In the genomic region with DNA sequence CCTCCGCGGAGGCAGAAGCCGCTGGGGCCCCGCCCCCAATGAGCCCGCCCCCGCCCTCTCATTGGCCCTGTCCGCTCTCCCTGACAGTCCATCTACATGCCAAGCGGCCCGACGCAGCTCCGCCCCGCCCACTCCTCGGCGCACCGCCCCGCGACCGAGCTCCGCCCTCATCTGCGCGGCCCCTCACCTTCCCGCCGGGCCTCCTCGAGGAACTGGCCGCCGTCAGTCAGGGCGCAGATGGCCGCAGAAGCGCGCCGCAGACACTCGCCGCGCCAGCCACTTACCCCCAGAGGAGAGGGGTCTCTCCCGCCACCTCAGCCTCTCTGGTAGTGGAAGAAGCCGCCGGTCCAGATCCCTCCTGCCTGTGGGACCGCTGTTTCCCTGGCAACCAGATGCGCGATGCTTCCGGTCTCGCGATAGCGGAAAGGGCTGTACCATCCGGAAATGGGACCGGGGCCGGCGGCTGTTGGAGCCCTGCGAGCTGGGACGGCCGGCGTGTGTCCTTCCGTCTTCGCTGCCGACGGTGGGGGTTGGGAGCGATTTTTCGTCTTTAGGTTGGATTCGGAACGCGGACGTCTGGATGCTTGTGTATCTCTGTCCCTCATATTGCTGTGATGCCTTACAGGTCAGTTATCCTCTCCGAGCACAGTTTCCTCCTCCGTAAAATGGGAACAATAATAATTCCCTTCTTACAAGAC, we compare ENCODE assay signal across 8 cellular contexts. TPM values are rescaled to one million over a fixed set of nuclear protein-coding genes. Genes with fewer than 3 reads are reported as not detected.
DNase-seq lines count a peak whose midpoint lies in the region; ATAC-seq and TF ChIP-seq lines count a peak whose summit lies in the region.

A gene (minus strand): TSS at position 401 of the 698 bp plus-strand sequence. CDS start 6,317 bp downstream, outside the sequence.

- no peaks in the 10 kb centered on the region for H4K20me1 ChIP-seq in PC-3 (ENCODE audit: low read length)

- H3F3A ChIP-seq in PC-3 (ENCODE audit: low read length, unreplicated experiment): peaks cover 7% of the 10 kb centered on the region

- POLR2A ChIA-PET in PC-3 (lab: Charles Lee; ENCODE audit: unreplicated experiment): interaction anchor here (0.6 kb wide), 1 partner anchor 456 kb away, joined by 4 read pairs; no protein-coding TSS in a partner anchor

- peak within 1 kb of the TSS; percentile 81 for H3K4me3 Mint-ChIP-seq in activated T-cell treated with anti-CD3 and anti-CD28 coated beads, Interleukin-2, amount 50 U/mL, for 4 hours

- H3K27ac ChIP-seq in PC-3 (ENCODE audit: low read length) (peak within 1 kb of the TSS; percentile 73), muscle layer of duodenum (ENCODE audit: low read length) (peak within 1 kb of the TSS; percentile 74)

- H3K4me1 Mint-ChIP-seq in activated T-cell treated with anti-CD3 and anti-CD28 coated beads, Interleukin-2, amount 50 U/mL, for 4 hours (ENCODE audit: low read depth): peaks cover 49% of the 10 kb centered on the region

- H3K9me2 ChIP-seq in PC-3 (replicated peaks; ENCODE audit: low read length): no peaks in the 10 kb centered on the region

- peak within 1 kb of the TSS; percentile 84 for H3K9ac ChIP-seq in PC-3 (ENCODE audit: low read length)

- DNase-seq in DMS53 (lab: John Stamatoyannopoulos, UW) (peak; percentile 97), PC-3 (peak; percentile 97)
- peak; percentile 91 for DNase-seq in Jurkat, Clone E6-1 (ENCODE audit: low read depth, low spot score)
- DNase-seq in activated T-cell treated with anti-CD3 and anti-CD28 coated beads, Interleukin-2, amount 50 U/mL, for 4 hours: peak; percentile 92
- peak; percentile 90 for DNase-seq in stimulated activated CD8-positive, alpha-beta memory T cell treated with anti-CD3 and anti-CD28 coated beads, Interleukin-7, amount 100 ng/mL, for 24 hours (ENCODE audit: low read depth)

- CTCF ChIA-PET in PC-3 (lab: Charles Lee): interaction anchor here (0.5 to 0.6 kb wide), 2 partner anchors 51 to 273 kb away, joined by 3 read pairs; no protein-coding TSS in a partner anchor

- no peak for TF ChIP-seq CTCF in PC-3 (conservative IDR thresholded peaks at IDR 0.05; ENCODE audit: low read depth, low read length)

- H3K79me2 ChIP-seq in PC-3 (ENCODE audit: low read length): peaks cover 11% of the 10 kb centered on the region

- no peaks in the 10 kb centered on the region for H3K27me3 Mint-ChIP-seq in activated T-cell treated with anti-CD3 and anti-CD28 coated beads, Interleukin-2, amount 50 U/mL, for 4 hours (ENCODE audit: low read depth)

- peak within 1 kb of the TSS; percentile 79 for H3K4me3 ChIP-seq in Jurkat, Clone E6-1 (ENCODE audit: low read length)
- H3K4me3 ChIP-seq in PC-3 (ENCODE audit: low read length): peak within 1 kb of the TSS; percentile 97
- peak within 1 kb of the TSS; percentile 83 to 88 for H3K4me3 ChIP-seq in muscle layer of duodenum (ENCODE audit: low read depth in 1 of 2, low read length in 2 of 2)

- H3K9me3 ChIP-seq in PC-3 (ENCODE audit: low read length) (no peaks in the 10 kb centered on the region), muscle layer of duodenum (ENCODE audit: control insufficient read depth in 1 of 2, low read length in 2 of 2) (no peaks in the 10 kb centered on the region)

- BruUV-seq in PC-3 (replicated peaks; lab: Mats Ljungman, UMichigan): no TSS peak

- peak within 1 kb of the TSS; percentile 98 for H3K4me2 ChIP-seq in PC-3 (ENCODE audit: low read length)

- H3K4me1 ChIP-seq in PC-3 (ENCODE audit: insufficient read depth, low read length) (peaks cover 49% of the 10 kb centered on the region), muscle layer of duodenum (ENCODE audit: control insufficient read depth in 1 of 2, insufficient read depth in 2 of 2, low read length in 2 of 2) (peaks cover 9 to 24% of the 10 kb centered on the region in 2 donors)

- ATAC-seq in GM21717 (IDR thresholded peaks at IDR 0.05; ENCODE audit: unreplicated experiment) (peak; percentile 96), PC-3 (peak; percentile 88), esophagus mucosa (peak; percentile 99)
- peak; percentile 99 to 100 for ATAC-seq in activated T-cell treated with anti-CD3 and anti-CD28 coated beads, Interleukin-2, amount 50 U/mL, for 4 hours

- intact Hi-C loops in PC-3 (cut with micrococcal nuclease): loop anchor here (10.0 kb wide), 1 partner anchor 252 kb away; a partner anchor contains a TSS

- peak within 1 kb of the TSS; percentile 93 for H2AFZ ChIP-seq in PC-3 (ENCODE audit: low read length)

- H3K27me3 ChIP-seq in PC-3 (ENCODE audit: low read length) (no peaks in the 10 kb centered on the region), muscle layer of duodenum (ENCODE audit: low read depth, low read length) (no peaks in the 10 kb centered on the region)

- peaks cover 2% of the 10 kb centered on the region for H3K36me3 Mint-ChIP-seq in activated T-cell treated with anti-CD3 and anti-CD28 coated beads, Interleukin-2, amount 50 U/mL, for 4 hours (ENCODE audit: insufficient read depth)

- no peaks in the 10 kb centered on the region for H3K36me3 ChIP-seq in PC-3 (ENCODE audit: low read depth, low read length)
- no peaks in the 10 kb centered on the region for H3K36me3 ChIP-seq in muscle layer of duodenum (ENCODE audit: control insufficient read depth in 1 of 2, insufficient read depth in 2 of 2, low read length in 2 of 2)

- no peaks in the 10 kb centered on the region for H3K9me3 Mint-ChIP-seq in activated T-cell treated with anti-CD3 and anti-CD28 coated beads, Interleukin-2, amount 50 U/mL, for 4 hours

RNA-seq across cellular contexts. Expression of the gene that starts here (rescaled TPM):
- not detected for polyA plus RNA-seq in Jurkat, Clone E6-1 (2012; ENCODE audit: insufficient read depth, insufficient read length)
- total RNA-seq in PC-3 (2014; rRNA removed): 0.07 and 0.81 TPM in 2 replicates
- total RNA-seq in activated T-cell treated with anti-CD3 and anti-CD28 coated beads, Interleukin-2, amount 50 U/mL, for 4 hours: under 1 TPM; 0.22 to 0.69 (median 0.38) TPM
- 0.28 TPM for total RNA-seq in esophagus mucosa

Comparison
In these comparisons a context has a peak if more than half of its experiments do, and no peak if none do; other contexts are left out.
1. Peak in every context shown above with its lines: DNase-seq, ATAC-seq, H3K4me3 ChIP-seq and H3K27ac ChIP-seq.
2. Peak in DNase-seq, ATAC-seq, H3K4me3 ChIP-seq, H3K27ac ChIP-seq, H3K9ac ChIP-seq and H3K4me2 ChIP-seq in PC-3; RNA of the gene not detected or under 1 TPM.
3. Peak in DNase-seq and ATAC-seq in activated T-cell treated with anti-CD3 and anti-CD28 coated beads, Interleukin-2, amount 50 U/mL, for 4 hours; RNA of the gene not detected or under 1 TPM.
4. Peak in ATAC-seq in esophagus mucosa; RNA of the gene not detected or under 1 TPM.